ENCODE assay signal across 19 cellular contexts in the genomic region with DNA sequence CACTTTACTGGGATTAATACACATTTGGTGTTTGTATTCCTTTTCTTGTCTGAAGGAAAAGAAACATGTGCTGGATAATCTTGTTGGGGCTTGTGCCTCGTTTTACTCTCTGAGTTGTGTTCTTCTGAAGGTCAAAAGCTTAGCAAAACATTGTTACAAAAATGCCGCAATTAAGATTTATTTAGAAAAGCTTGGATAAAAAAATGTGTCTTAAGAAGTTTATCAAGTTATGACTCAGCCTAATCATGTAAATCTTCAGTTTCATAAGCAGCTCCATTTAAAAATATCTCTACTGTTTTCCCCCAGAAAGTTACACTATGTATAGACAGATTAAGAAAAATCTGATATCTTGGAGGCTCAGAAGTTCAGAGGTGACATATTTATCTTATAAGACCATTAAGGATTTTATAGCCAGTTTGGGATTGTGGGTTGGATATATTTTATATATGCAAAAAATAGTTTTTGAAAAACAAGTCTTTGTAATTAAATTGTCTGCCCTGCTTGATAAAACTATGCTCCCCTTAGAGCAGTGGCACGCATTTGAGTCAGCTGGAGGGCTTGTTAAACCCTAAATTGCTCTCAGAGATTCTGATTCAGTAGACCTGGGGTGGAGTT. TPM values are rescaled to one million over a fixed set of nuclear protein-coding genes. Genes with fewer than 3 reads are reported as not detected.
DNase-seq lines count a peak whose midpoint lies in the region; ATAC-seq, FAIRE-seq and TF ChIP-seq lines count a peak whose summit lies in the region.
"Had no signal": no experiment of that assay in that cellular context is flagged by ENCODE, and none has a peak within 500 bp of the region (broad histone marks: within the 10 kb centered on the region; RNA-seq: fewer than 3 reads in every experiment).

No MANE protein-coding gene starts in this region.

- peak overlapping the region in 56 of 59 donors; percentile 13 to 99 (median 94) for H3K27ac ChIP-seq in dorsolateral prefrontal cortex
- H3K27ac ChIP-seq: PC-9 had no signal

- ATAC-seq in GM18867 (IDR thresholded peaks at IDR 0.05; ENCODE audit: unreplicated experiment) (no peak), GM21526 (IDR thresholded peaks at IDR 0.05; ENCODE audit: low FRiP score, unreplicated experiment) (no peak)
- ATAC-seq: HCT116 had no signal

- no peak for TF ChIP-seq POLR2A in H54 (IDR thresholded peaks at IDR 0.05; ENCODE audit: low read depth, low read length)

- no peak for TF ChIP-seq CTCF in AG09309 (IDR thresholded peaks at IDR 0.05; ENCODE audit: control insufficient read depth, insufficient read depth, low read depth, low read length, missing control alignments)
- TF ChIP-seq CTCF in dorsolateral prefrontal cortex (IDR thresholded peaks at IDR 0.05 in 54 of 56, conservative IDR thresholded peaks at IDR 0.05 in 2 of 56; ENCODE audit: low read depth in 1 of 56, partially characterized antibody in 56 of 56), result no peak
- no peak for TF ChIP-seq CTCF in retinal pigment epithelial cell (conservative IDR thresholded peaks at IDR 0.05; ENCODE audit: low read depth, low read length)

- no peaks in the 10 kb centered on the region for H3K27me3 ChIP-seq in dorsolateral prefrontal cortex

- intact Hi-C loops in dorsolateral prefrontal cortex (cut with DNase I), result no loop called here

- DNase-seq in AG09309 (ENCODE audit: low read depth), result peak; percentile 67
- peak; percentile 14 for DNase-seq in NCI-H69 (lab: John Stamatoyannopoulos, UW)
- no peak for DNase-seq in dorsolateral prefrontal cortex
- peak; percentile 71 for DNase-seq in retinal pigment epithelial cell (ENCODE audit: low read depth)
- no peak for DNase-seq in H54 (ENCODE audit: insufficient read length, low spot score)
- DNase-seq in GDM1 (lab: John Stamatoyannopoulos, UW), result no peak
- DNase-seq: CD4-positive, alpha-beta T cell; DMS79 treated with DMSO at 0.1 percent for 48 hours; GF-D8; NCI-H1048; NCI-H2107; NCI-H774; PC-9 had no signal

- H3K4me3 ChIP-seq in AG09309 (ENCODE audit: control insufficient read depth, low read depth, low read length), result no peak overlapping the region
- no peak overlapping the region for H3K4me3 ChIP-seq in dorsolateral prefrontal cortex
- no peak overlapping the region for H3K4me3 ChIP-seq in retinal pigment epithelial cell (ENCODE audit: low read length)
- H3K4me3 ChIP-seq: PC-9 had no signal

- no peak for FAIRE-seq in H54 (lab: Jason Lieb, UNC)
- FAIRE-seq: A204.1, HTR-8/SVneo had no signal

RNA-seq across cellular contexts. Expression of a gene that starts 56.5 kb away (rescaled TPM):
- 1,000 to 10,000 TPM in 1 of 120 experiments, 100 to 1,000 TPM in 95, 10 to 100 TPM in 24; 24.4 to 1,165 (median 178) TPM for total RNA-seq in dorsolateral prefrontal cortex
- total RNA-seq: CD4-positive, alpha-beta T cell; SK-MEL-5 had no signal

Comparison
In these comparisons a context has a peak if more than half of its experiments do, and no peak if none do; other contexts are left out.
1. DNase-seq: peak in AG09309 (single experiment), NCI-H69 (single experiment) and retinal pigment epithelial cell (single experiment); none in dorsolateral prefrontal cortex (0 of 10), H54 (single experiment) and GDM1 (single experiment).